ENCODE assay signal across 14 cellular contexts in genomic region chr4:77015390-77015789, GRCh38.
DNase-seq lines count a peak whose midpoint lies in the region; ATAC-seq and TF ChIP-seq lines count a peak whose summit lies in the region.
"Had no signal": no experiment of that assay in that cellular context is flagged by ENCODE, and none has a peak within 500 bp of the region (broad histone marks: within the 10 kb centered on the region; RNA-seq: fewer than 3 reads in every experiment).

No MANE protein-coding gene starts in this region.

- H3K36me3 ChIP-seq in IMR-90 (ENCODE audit: control insufficient read depth, insufficient read depth, low read length): peaks cover 45% of the 10 kb centered on the region
- H3K36me3 ChIP-seq in esophagus muscularis mucosa: peaks cover 16 to 49% (median 27%) of the 10 kb centered on the region in 4 donors
- peaks cover 0 to 50% (median 0%) of the 10 kb centered on the region in 3 donors for H3K36me3 ChIP-seq in Peyer's patch

- no peak overlapping the region for H3K4me3 Mint-ChIP-seq in CD4-positive, alpha-beta T cell
- H3K4me3 Mint-ChIP-seq: CD4-positive, alpha-beta memory T cell had no signal

- no peak for ATAC-seq in CD4-positive, alpha-beta T cell (ENCODE audit: poor library complexity)
- ATAC-seq in IMR-90 (ENCODE audit: low read depth): peak; percentile 59
- ATAC-seq in left cardiac atrium: no peak

- H2BK15ac ChIP-seq in IMR-90 (ENCODE audit: low read depth, low read length): 0 out of 3 replicates have a peak overlapping the region, but pooled peaks have one; percentile 57

- H2BK5ac ChIP-seq in IMR-90 (ENCODE audit: low read depth, low read length, poor library complexity, severe bottlenecking): peak overlapping the region; percentile 67

- POLR2A ChIA-PET in CD4-positive, alpha-beta T cell (lab: Charles Lee): interaction anchor here (0.9 kb wide), 1 partner anchor 26 kb away, joined by 4 read pairs; no protein-coding TSS in a partner anchor
- POLR2A ChIA-PET in IMR-90 (lab: Charles Lee; ENCODE audit: unreplicated experiment): no interaction called here

- peak overlapping the region; percentile 30; the same call in 1 of the 2 replicates for H3K18ac ChIP-seq in IMR-90 (ENCODE audit: low read depth, low read length)

- H3K4me1 ChIP-seq in IMR-90 (ENCODE audit: control insufficient read depth, insufficient read depth, low read length) (peaks cover 13% of the 10 kb centered on the region), esophagus muscularis mucosa (peaks cover 7 to 23% (median 19%) of the 10 kb centered on the region in 4 donors), Peyer's patch (no peaks in the 10 kb centered on the region)

- TF ChIP-seq RAD21 in IMR-90 (IDR thresholded peaks at IDR 0.05; ENCODE audit: low read length): no peak

- peak overlapping the region; percentile 50; the same call in 1 of the 2 replicates for H4K91ac ChIP-seq in IMR-90 (ENCODE audit: insufficient read depth, low read depth, low read length)

- peaks cover 9% of the 10 kb centered on the region; the same call in 1 of the 2 replicates for H4K20me1 ChIP-seq in IMR-90 (ENCODE audit: insufficient read depth, low read length)

- no peak overlapping the region for H3K27ac ChIP-seq in CD4-positive, alpha-beta T cell (ENCODE audit: low read depth, low read length)
- H3K27ac ChIP-seq in IMR-90 (ENCODE audit: insufficient read depth, low read length): no peak overlapping the region
- H3K27ac ChIP-seq in esophagus muscularis mucosa (replicated peaks in 1 of 4): no peak overlapping the region
- no peak overlapping the region for H3K27ac ChIP-seq in Peyer's patch

- H4K8ac ChIP-seq in IMR-90 (ENCODE audit: low read depth in 2 of 2, low read length in 2 of 2): peak overlapping the region in 1 of 2 experiments; percentile 24; a peak in 1 of 4 replicates

- H3K23ac ChIP-seq in IMR-90 (ENCODE audit: low read depth, low read length): peak overlapping the region; percentile 41; the same call in 1 of the 2 replicates

- H3K56ac ChIP-seq in IMR-90 (ENCODE audit: extremely low read depth, insufficient read depth, low read length): no peak overlapping the region

- BruUV-seq in IMR-90 (replicated peaks; lab: Mats Ljungman, UMichigan): no TSS peak

- no CpG with 5 or more reads among the region's 1 CpG for WGBS in IMR-90 (ENCODE audit: extremely low coverage in 2 of 2, insufficient read length in 1 of 2), 2 experiments
- WGBS in esophagus muscularis mucosa: 56% methylated on average over 1 of the region's 1 CpG

- H2AK5ac ChIP-seq in IMR-90 (ENCODE audit: low read depth, low read length): no peak overlapping the region

- H3K27me3 ChIP-seq in CD4-positive, alpha-beta T cell (ENCODE audit: control insufficient read depth, insufficient read depth, low read length): no peaks in the 10 kb centered on the region
- H3K27me3 ChIP-seq in IMR-90 (ENCODE audit: control insufficient read depth, insufficient read depth, low read length) (no peaks in the 10 kb centered on the region), esophagus muscularis mucosa (no peaks in the 10 kb centered on the region), Peyer's patch (no peaks in the 10 kb centered on the region)

- H3K4me1 Mint-ChIP-seq in CD4-positive, alpha-beta T cell (ENCODE audit: low read depth): peaks cover 53% of the 10 kb centered on the region

- H3K14ac ChIP-seq in IMR-90 (replicated peaks; ENCODE audit: low read depth, low read length): no peak overlapping the region; the same call in 1 of the 2 replicates

- TF ChIP-seq POLR2A in IMR-90 (IDR thresholded peaks at IDR 0.05; ENCODE audit: low read depth, low read length) (no peak), esophagus muscularis mucosa (IDR thresholded peaks at IDR 0.05; ENCODE audit: low read depth) (no peak), Peyer's patch (IDR thresholded peaks at IDR 0.05) (no peak)

- no peak overlapping the region for H3K4ac ChIP-seq in IMR-90 (ENCODE audit: low read depth, low read length)

- H2AK9ac ChIP-seq in IMR-90 (replicated peaks; ENCODE audit: low read depth, low read length, poor library complexity): no peak overlapping the region

- no peak overlapping the region for H4K5ac ChIP-seq in IMR-90 (ENCODE audit: low read depth, low read length)

- no peaks in the 10 kb centered on the region for H3K9me3 ChIP-seq in CD4-positive, alpha-beta T cell (ENCODE audit: control insufficient read depth, low read length)
- H3K9me3 ChIP-seq in IMR-90 (ENCODE audit: control insufficient read depth, insufficient read depth, low read length) (no peaks in the 10 kb centered on the region), esophagus muscularis mucosa (no peaks in the 10 kb centered on the region), Peyer's patch (no peaks in the 10 kb centered on the region)

- TF ChIP-seq EP300 in esophagus muscularis mucosa (IDR thresholded peaks at IDR 0.05): no peak

- CTCF ChIA-PET in CD4-positive, alpha-beta T cell (lab: Charles Lee): no interaction called here
- CTCF ChIA-PET in IMR-90 (lab: Yijun Ruan, JAX): interaction anchor here (0.7 kb wide), 1 partner anchor 71 kb away, joined by 3 read pairs; no protein-coding TSS in a partner anchor

- intact Hi-C loops in CD4-positive, alpha-beta T cell (cut with DNase I, micrococcal nuclease): no loop called here
- intact Hi-C loops in IMR-90 (cut with micrococcal nuclease): no loop called here
- intact Hi-C loops in left cardiac atrium (cut with DNase I): no loop called here
- intact Hi-C loops in esophagus muscularis mucosa (cut with DNase I): no loop called here

- no peak overlapping the region for H3K9ac ChIP-seq in IMR-90 (ENCODE audit: low read depth, low read length)

- dilution Hi-C loops in IMR-90 (cut with HindIII; ENCODE audit: low sequenced_read_pairs, unreplicated experiment): no loop called here

- no peak for TF ChIP-seq CTCF in CD4-positive, alpha-beta T cell (IDR thresholded peaks at IDR 0.05)
- TF ChIP-seq CTCF in IMR-90 (conservative IDR thresholded peaks at IDR 0.05; ENCODE audit: low read depth, low read length) (no peak), esophagus muscularis mucosa (IDR thresholded peaks at IDR 0.05) (no peak), Peyer's patch (IDR thresholded peaks at IDR 0.05) (no peak)

- H2BK120ac ChIP-seq in IMR-90 (ENCODE audit: low read depth, low read length): no peak overlapping the region

- H3K9me1 ChIP-seq in IMR-90 (ENCODE audit: insufficient read depth, low read length): peaks cover 28% of the 10 kb centered on the region

- peaks cover 29% of the 10 kb centered on the region for H3K36me3 Mint-ChIP-seq in CD4-positive, alpha-beta T cell (ENCODE audit: low read depth)

- no peak overlapping the region for H2AFZ ChIP-seq in IMR-90 (replicated peaks; ENCODE audit: low read length, poor library complexity)

- H3K27ac Mint-ChIP-seq in CD4-positive, alpha-beta T cell: peak overlapping the region; percentile 39
- H3K27ac Mint-ChIP-seq: CD4-positive, alpha-beta memory T cell had no signal

- in situ Hi-C loops in IMR-90 (cut with MboI; ENCODE audit: low sequenced_read_pairs): no loop called here

- H3K79me1 ChIP-seq in IMR-90 (ENCODE audit: low read depth in 1 of 2, low read length in 2 of 2): peaks cover 37 to 67% of the 10 kb centered on the region in 2 experiments

- DNase-seq in CD4-positive, alpha-beta T cell: no peak
- peak; percentile 90 for DNase-seq in IMR-90
- DNase-seq in astrocyte of the hippocampus (ENCODE audit: low read depth, low spot score): peak; percentile 81
- peak; percentile 60 for DNase-seq in iPS-NIHi7 (ENCODE audit: extremely low spot score)
- DNase-seq in left cardiac atrium: no peak
- DNase-seq in esophagus muscularis mucosa (ENCODE audit: extremely low spot score): no peak
- DNase-seq in NCI-H2227 treated with DMSO at 0.1 percent for 48 hours (lab: John Stamatoyannopoulos, UW): no peak
- DNase-seq in Peyer's patch: no peak
- DNase-seq: CD4-positive, alpha-beta memory T cell; head of caudate nucleus; NCI-H1930; posterior cingulate gyrus; stimulated activated CD4-positive, alpha-beta T cell treated with anti-CD3 and anti-CD28 coated beads, Interleukin-2, amount 100 ng/mL, for 48 hours; stimulated activated naive CD4-positive, alpha-beta T cell treated with Interleukin-2 at 50 U/mL for 16 hours had no signal

- no peak overlapping the region for H3K4me2 ChIP-seq in IMR-90 (ENCODE audit: low read depth, low read length)

- no peak overlapping the region for H2BK20ac ChIP-seq in IMR-90 (ENCODE audit: low read depth, low read length)

- H3K4me3 ChIP-seq in IMR-90 (ENCODE audit: insufficient read depth, low read depth, low read length) (no peak overlapping the region), esophagus muscularis mucosa (no peak overlapping the region), Peyer's patch (no peak overlapping the region)

- H3K27me3 Mint-ChIP-seq in CD4-positive, alpha-beta T cell: no peaks in the 10 kb centered on the region
- H3K27me3 Mint-ChIP-seq: CD4-positive, alpha-beta memory T cell had no signal

- no peaks in the 10 kb centered on the region for H3K9me3 Mint-ChIP-seq in CD4-positive, alpha-beta T cell
- H3K9me3 Mint-ChIP-seq: CD4-positive, alpha-beta memory T cell had no signal

TF ChIP-seq in IMR-90, 13 proteins besides CTCF, POLR2A, EP300 and RAD21:
- TF ChIP-seq ELK1 (IDR thresholded peaks at IDR 0.05; ENCODE audit: borderline replicate concordance, low read depth, low read length): no peak
- no peak for TF ChIP-seq RFX5 (IDR thresholded peaks at IDR 0.05; ENCODE audit: low read depth, low read length)
- TF ChIP-seq BHLHE40 (IDR thresholded peaks at IDR 0.05; ENCODE audit: low read depth, low read length): no peak
- peak; percentile 81 for TF ChIP-seq CEBPB (IDR thresholded peaks at IDR 0.05; ENCODE audit: low read depth, low read length)
- TF ChIP-seq SMC3 (IDR thresholded peaks at IDR 0.05; ENCODE audit: low read depth, low read length): no peak
- no peak for TF ChIP-seq MXI1 (IDR thresholded peaks at IDR 0.05; ENCODE audit: borderline replicate concordance, low read depth, low read length)
- peak; percentile 43; the same call in 1 of the 2 replicates for TF ChIP-seq MAFK (IDR thresholded peaks at IDR 0.05; ENCODE audit: low read depth, low read length)
- peak; percentile 87 for TF ChIP-seq NFE2L2 (IDR thresholded peaks at IDR 0.05; ENCODE audit: low read depth, low read length)
- TF ChIP-seq CHD1 (IDR thresholded peaks at IDR 0.05; ENCODE audit: low read depth, low read length): no peak

Comparison
In these comparisons a context has a peak if more than half of its experiments do, and no peak if none do; other contexts are left out.
1. DNase-seq: peak in IMR-90 (single experiment), astrocyte of the hippocampus (single experiment) and iPS-NIHi7 (single experiment); none in CD4-positive, alpha-beta T cell (0 of 10), left cardiac atrium (single experiment), esophagus muscularis mucosa (single experiment), NCI-H2227 treated with DMSO at 0.1 percent for 48 hours (single experiment) and Peyer's patch (0 of 3).